Comparison of ENCODE assay signal across 38 cellular contexts in the genomic region with DNA sequence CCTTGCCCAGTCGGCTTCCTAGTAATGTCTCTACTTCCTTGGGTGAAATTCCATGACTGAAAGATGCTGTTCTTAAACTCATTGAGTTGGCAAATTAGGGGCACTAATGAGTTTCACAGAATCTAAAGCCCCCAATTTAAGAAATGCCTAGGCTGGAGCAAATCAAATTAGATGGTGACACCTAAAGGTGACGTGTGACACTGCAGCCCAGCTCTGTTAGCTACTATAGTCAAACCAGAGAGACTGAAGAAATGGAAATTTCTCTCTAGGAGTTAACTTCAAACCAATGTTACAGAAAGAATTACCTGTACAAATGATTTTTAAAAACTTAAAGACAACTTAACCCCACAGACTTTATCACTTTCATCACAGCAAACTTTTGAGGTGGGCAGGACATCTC. TPM values are rescaled to one million over a fixed set of nuclear protein-coding genes. Genes with fewer than 3 reads are reported as not detected.
DNase-seq lines count a peak whose midpoint lies in the region; ATAC-seq and TF ChIP-seq lines count a peak whose summit lies in the region.
"Had no signal": no experiment of that assay in that cellular context is flagged by ENCODE, and none has a peak within 500 bp of the region (broad histone marks: within the 10 kb centered on the region; RNA-seq: fewer than 3 reads in every experiment).

No MANE protein-coding gene starts in this region.

- no peaks in the 10 kb centered on the region for H3K9me3 ChIP-seq in smooth muscle cell (replicated peaks; ENCODE audit: low read depth)
- H3K9me3 ChIP-seq: BE2C, gastrocnemius medialis, prostate gland had no signal

- H3K9ac ChIP-seq in smooth muscle cell (ENCODE audit: low read depth) = no peak overlapping the region

- no peak overlapping the region for H3K4me2 ChIP-seq in smooth muscle cell

- no peak overlapping the region for H3K4me3 Mint-ChIP-seq in progenitor cell of endocrine pancreas (ENCODE audit: low read depth)
- H3K4me3 Mint-ChIP-seq: activated naive CD8-positive, alpha-beta T cell; naive thymus-derived CD4-positive, alpha-beta T cell; stimulated activated memory B cell treated with anti-CD40 and anti-IgM and Interleukin-4, amounts not matched to agents 10 μg/mL and 1 μg/mL and 100 μg/mL, for 72 hours had no signal

- DNase-seq in NAMALWA (ENCODE audit: low spot score) (peak; percentile 31), cardiac fibroblast (ENCODE audit: low read depth in 2 of 2) (no peak), progenitor cell of endocrine pancreas (ENCODE audit: low spot score, unreplicated experiment) (no peak), NCI-H2081 treated with DMSO at 0.1 percent for 48 hours (lab: John Stamatoyannopoulos, UW) (no peak), smooth muscle cell (lab: John Stamatoyannopoulos, UW; ENCODE audit: unreplicated experiment) (no peak)
- DNase-seq: activated CD4-positive, alpha-beta T cell treated with anti-CD3 and anti-CD28 coated beads for 4 hours; activated CD8-positive, alpha-beta memory T cell treated with anti-CD3 and anti-CD28 coated beads for 24 hours; activated T-cell treated with anti-CD3 and anti-CD28 coated beads for 4 hours; BE2C; cortex of kidney; esophagus squamous epithelium; gastrocnemius medialis; GOT3; KG1; lower lobe of right lung; naive thymus-derived CD4-positive, alpha-beta T cell; NCI-H1436; NCI-H2081; NCI-H226; NCI-H526 treated with DMSO at 0.1 percent for 48 hours; nucleus accumbens; sigmoid colon; SJCRH30; stimulated activated CD4-positive, alpha-beta T cell treated with anti-CD3 and anti-CD28 coated beads, Interleukin-15, amount 100 ng/mL, for 24 hours; SW 1271; T-helper 9 cell; transverse colon had no signal

- H3K4me3 ChIP-seq in cardiac fibroblast (replicated peaks in 1 of 2; ENCODE audit: low read depth in 2 of 2, low read length in 2 of 2) (no peak overlapping the region), smooth muscle cell (no peak overlapping the region)
- H3K4me3 ChIP-seq: cardiac muscle cell, esophagus squamous epithelium, gastrocnemius medialis, lower lobe of right lung, prostate gland, sigmoid colon, SJCRH30, transverse colon had no signal

- no peaks in the 10 kb centered on the region for H4K20me1 ChIP-seq in smooth muscle cell (ENCODE audit: low read depth)

- WGBS in smooth muscle cell (ENCODE audit: low lambda C conversion rate) = 40% methylated on average over 2 of the region's 2 CpGs

- no peaks in the 10 kb centered on the region for H3K4me1 ChIP-seq in smooth muscle cell (ENCODE audit: low read depth)
- H3K4me1 ChIP-seq: BE2C, gastrocnemius medialis, lower lobe of right lung, prostate gland, sigmoid colon, SJCRH30, transverse colon had no signal

- H3K79me2 ChIP-seq in smooth muscle cell (ENCODE audit: low read depth) = no peaks in the 10 kb centered on the region

- H3K27me3 ChIP-seq in smooth muscle cell (ENCODE audit: low read depth) = no peaks in the 10 kb centered on the region
- H3K27me3 ChIP-seq: BE2C, cardiac muscle cell, esophagus squamous epithelium, gastrocnemius medialis, sigmoid colon, SJCRH30, transverse colon had no signal

- H3F3A ChIP-seq in smooth muscle cell (ENCODE audit: low read depth) = no peaks in the 10 kb centered on the region

- H3K27ac Mint-ChIP-seq in progenitor cell of endocrine pancreas = no peak overlapping the region
- H3K27ac Mint-ChIP-seq: activated naive CD8-positive, alpha-beta T cell; naive thymus-derived CD4-positive, alpha-beta T cell; stimulated activated memory B cell treated with anti-CD40 and anti-IgM and Interleukin-4, amounts not matched to agents 10 μg/mL and 1 μg/mL and 100 μg/mL, for 72 hours had no signal

- ATAC-seq in GM21360 (IDR thresholded peaks at IDR 0.05; ENCODE audit: unreplicated experiment) (no peak), GM18505 (IDR thresholded peaks at IDR 0.05; ENCODE audit: unreplicated experiment) (no peak)
- ATAC-seq: gastrocnemius medialis; lower lobe of right lung; naive thymus-derived CD4-positive, alpha-beta T cell; stimulated activated memory B cell treated with anti-CD40 and anti-IgM and Interleukin-4, amounts not matched to agents 10 μg/mL and 1 μg/mL and 100 μg/mL, for 72 hours had no signal

- no peaks in the 10 kb centered on the region for H3K36me3 ChIP-seq in smooth muscle cell (ENCODE audit: low read depth)
- H3K36me3 ChIP-seq: BE2C, cardiac muscle cell, esophagus squamous epithelium, gastrocnemius medialis, lower lobe of right lung, prostate gland, sigmoid colon, SJCRH30, transverse colon had no signal

- H3K36me3 Mint-ChIP-seq in progenitor cell of endocrine pancreas (ENCODE audit: insufficient read depth) = peaks cover 1% of the 10 kb centered on the region
- H3K36me3 Mint-ChIP-seq: stimulated activated memory B cell treated with anti-CD40 and anti-IgM and Interleukin-4, amounts not matched to agents 10 μg/mL and 1 μg/mL and 100 μg/mL, for 72 hours had no signal

- H3K27me3 Mint-ChIP-seq in progenitor cell of endocrine pancreas = no peaks in the 10 kb centered on the region
- H3K27me3 Mint-ChIP-seq: activated naive CD8-positive, alpha-beta T cell; naive thymus-derived CD4-positive, alpha-beta T cell; stimulated activated memory B cell treated with anti-CD40 and anti-IgM and Interleukin-4, amounts not matched to agents 10 μg/mL and 1 μg/mL and 100 μg/mL, for 72 hours had no signal

- no peak overlapping the region for H3K27ac ChIP-seq in smooth muscle cell (ENCODE audit: low read depth)
- H3K27ac ChIP-seq: cardiac muscle cell, esophagus squamous epithelium, gastrocnemius medialis, lower lobe of right lung, prostate gland, sigmoid colon, SJCRH30, transverse colon, VCaP had no signal

- TF ChIP-seq POLR2A in GM18505 (IDR thresholded peaks at IDR 0.05; ENCODE audit: borderline replicate concordance, extremely low read depth, insufficient read depth, insufficient read length) = no peak

- peaks cover 3% of the 10 kb centered on the region for H3K9me3 Mint-ChIP-seq in progenitor cell of endocrine pancreas (ENCODE audit: low read depth)
- H3K9me3 Mint-ChIP-seq: stimulated activated memory B cell treated with anti-CD40 and anti-IgM and Interleukin-4, amounts not matched to agents 10 μg/mL and 1 μg/mL and 100 μg/mL, for 72 hours had no signal

- no peak overlapping the region for H2AFZ ChIP-seq in smooth muscle cell (ENCODE audit: low read depth)

- H3K4me1 Mint-ChIP-seq in progenitor cell of endocrine pancreas (ENCODE audit: low read depth) = peaks cover 8% of the 10 kb centered on the region

- TF ChIP-seq CTCF in GM12873 (IDR thresholded peaks at IDR 0.05; ENCODE audit: insufficient read depth, low read depth, low read length, missing control alignments) (peak; percentile 36), cardiac fibroblast (IDR thresholded peaks at IDR 0.05; ENCODE audit: low read depth, low read length) (peak; percentile 0), progenitor cell of endocrine pancreas (IDR thresholded peaks at IDR 0.05; ENCODE audit: unreplicated experiment) (peak; percentile 10), smooth muscle cell (IDR thresholded peaks at IDR 0.05; ENCODE audit: borderline replicate concordance, insufficient read depth, poor library complexity, severe bottlenecking) (no peak)

RNA-seq across cellular contexts. Expression of a gene that starts 37.2 kb away (rescaled TPM):
- total RNA-seq in progenitor cell of endocrine pancreas (0.19 TPM in 1 of 2 replicates, not detected in the other), smooth muscle cell (0.04 and 0.31 TPM in 2 replicates)
- polyA plus RNA-seq in smooth muscle cell = 0.25 TPM in 1 of 2 replicates, not detected in the other
- total RNA-seq: G401, lower lobe of right lung, RPMI7951, SJCRH30, subcutaneous adipose tissue had no signal
- polyA plus RNA-seq: cardiac muscle cell; naive thymus-derived CD4-positive, alpha-beta T cell had no signal

RNA-seq across cellular contexts. Expression of a gene that starts 58.1 kb away (rescaled TPM):
- total RNA-seq in progenitor cell of endocrine pancreas (140 and 143 TPM in 2 replicates), smooth muscle cell (80.7 and 87.1 TPM in 2 replicates)
- 130 and 164 TPM in 2 replicates for polyA plus RNA-seq in smooth muscle cell
